In the genomic region with DNA sequence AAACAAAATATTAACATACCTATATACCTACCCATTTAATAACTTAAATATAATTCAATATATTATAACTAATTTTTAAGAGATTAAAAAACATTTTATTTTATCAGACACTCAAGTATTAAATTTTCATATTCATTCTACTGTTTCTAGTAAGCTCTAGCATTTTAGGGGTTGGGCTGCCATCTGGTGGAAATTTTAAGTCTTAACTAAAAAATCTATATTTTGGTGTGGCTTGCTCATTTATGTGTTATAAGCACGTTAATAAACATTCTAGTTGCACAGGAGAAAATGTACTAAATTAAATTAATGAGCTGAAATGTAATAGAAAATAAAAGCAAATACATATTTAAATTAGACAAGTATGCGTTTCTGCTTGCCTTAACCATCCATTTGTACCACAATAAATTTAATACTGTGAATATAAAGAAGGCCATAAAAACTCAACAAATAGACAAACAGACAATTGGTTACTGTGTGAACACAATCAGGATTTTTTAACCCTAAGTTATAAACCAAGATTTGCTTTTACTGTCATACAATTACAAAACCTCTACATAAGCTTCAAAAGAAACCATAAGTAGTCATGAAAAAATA, we compare ENCODE assay signal across 9 cellular contexts.
DNase-seq lines count a peak whose midpoint lies in the region; ATAC-seq and TF ChIP-seq lines count a peak whose summit lies in the region.
"Had no signal": no experiment of that assay in that cellular context is flagged by ENCODE, and none has a peak within 500 bp of the region (broad histone marks: within the 10 kb centered on the region; RNA-seq: fewer than 3 reads in every experiment).

No MANE protein-coding gene starts in this region.

- no peak overlapping the region for H3K4me3 ChIP-seq in brain microvascular endothelial cell (ENCODE audit: low read depth, low read length)
- H3K4me3 ChIP-seq in neural cell (ENCODE audit: low read length): no peak overlapping the region
- H3K4me3 ChIP-seq: BLaER1 had no signal

- H3K79me2 ChIP-seq in neural cell (replicated peaks; ENCODE audit: insufficient read depth, low read length): no peaks in the 10 kb centered on the region

- intact Hi-C loops in activated naive CD4-positive, alpha-beta T cell treated with anti-CD3 and anti-CD28 coated beads for 36 hours (cut with micrococcal nuclease): loop anchor here (5.0 kb wide), 1 partner anchor 419 kb away; no protein-coding TSS in a partner anchor

- H2AFZ ChIP-seq in neural cell (ENCODE audit: low read depth, low read length): no peak overlapping the region

- no peak overlapping the region for H3K4me3 Mint-ChIP-seq in activated naive CD4-positive, alpha-beta T cell treated with anti-CD3 and anti-CD28 coated beads for 36 hours
- no peak overlapping the region for H3K4me3 Mint-ChIP-seq in activated CD8-positive, alpha-beta memory T cell treated with anti-CD3 and anti-CD28 coated beads, Interleukin-2, amount 10 ng/mL, durations not matched to agents 7 days and 5 days

- no peak overlapping the region for H3K27ac Mint-ChIP-seq in activated naive CD4-positive, alpha-beta T cell treated with anti-CD3 and anti-CD28 coated beads for 36 hours
- no peak overlapping the region for H3K27ac Mint-ChIP-seq in activated naive CD4-positive, alpha-beta T cell treated with anti-CD3 and anti-CD28 coated beads, Interleukin-2, amount 50 U/mL, for 72 hours
- no peak overlapping the region for H3K27ac Mint-ChIP-seq in activated CD8-positive, alpha-beta memory T cell treated with anti-CD3 and anti-CD28 coated beads, Interleukin-2, amount 10 ng/mL, durations not matched to agents 7 days and 5 days

- no peaks in the 10 kb centered on the region for H4K20me1 ChIP-seq in neural cell (ENCODE audit: insufficient read depth)
- H4K20me1 ChIP-seq: BLaER1 had no signal

- no peaks in the 10 kb centered on the region for H3K4me1 Mint-ChIP-seq in activated naive CD4-positive, alpha-beta T cell treated with anti-CD3 and anti-CD28 coated beads for 36 hours (ENCODE audit: low read depth)
- no peaks in the 10 kb centered on the region for H3K4me1 Mint-ChIP-seq in activated CD8-positive, alpha-beta memory T cell treated with anti-CD3 and anti-CD28 coated beads, Interleukin-2, amount 10 ng/mL, durations not matched to agents 7 days and 5 days

- in situ Hi-C loops in brain microvascular endothelial cell (cut with HindIII; ENCODE audit: low pct_ligation_motif_present, low sequenced_read_pairs): no loop called here

- TF ChIP-seq EP300 in neural cell (conservative IDR thresholded peaks at IDR 0.05; ENCODE audit: poor library complexity, severe bottlenecking): no peak

- H3K9ac ChIP-seq in neural cell (ENCODE audit: low read length): no peak overlapping the region
- H3K9ac ChIP-seq: BLaER1 had no signal

- H3K27me3 ChIP-seq in brain microvascular endothelial cell (replicated peaks) (no peaks in the 10 kb centered on the region), neural cell (ENCODE audit: insufficient read depth, low read depth, low read length) (no peaks in the 10 kb centered on the region)
- H3K27me3 ChIP-seq: BLaER1 had no signal

- TF ChIP-seq RAD21 in neural cell (conservative IDR thresholded peaks at IDR 0.05): peak; percentile 86

- CTCF ChIA-PET in activated naive CD4-positive, alpha-beta T cell treated with anti-CD3 and anti-CD28 coated beads for 36 hours (lab: Charles Lee): no interaction called here
- CTCF ChIA-PET in activated CD8-positive, alpha-beta memory T cell treated with anti-CD3 and anti-CD28 coated beads, Interleukin-2, amount 10 ng/mL, durations not matched to agents 7 days and 5 days (lab: Charles Lee): no interaction called here

- peaks cover 3% of the 10 kb centered on the region for H3K9me3 Mint-ChIP-seq in activated naive CD4-positive, alpha-beta T cell treated with anti-CD3 and anti-CD28 coated beads for 36 hours
- peaks cover 8 to 9% of the 10 kb centered on the region in 2 donors for H3K9me3 Mint-ChIP-seq in activated naive CD4-positive, alpha-beta T cell treated with anti-CD3 and anti-CD28 coated beads, Interleukin-2, amount 50 U/mL, for 72 hours
- H3K9me3 Mint-ChIP-seq in activated CD8-positive, alpha-beta memory T cell treated with anti-CD3 and anti-CD28 coated beads, Interleukin-2, amount 10 ng/mL, durations not matched to agents 7 days and 5 days (ENCODE audit: low read depth): peaks cover under 1% of the 10 kb centered on the region

- H3K27ac ChIP-seq in brain microvascular endothelial cell: no peak overlapping the region
- H3K27ac ChIP-seq in neural cell (ENCODE audit: low read length): no peak overlapping the region
- H3K27ac ChIP-seq: BLaER1 had no signal

- no peaks in the 10 kb centered on the region for H3K36me3 Mint-ChIP-seq in activated naive CD4-positive, alpha-beta T cell treated with anti-CD3 and anti-CD28 coated beads for 36 hours (ENCODE audit: low read depth)
- no peaks in the 10 kb centered on the region for H3K36me3 Mint-ChIP-seq in activated naive CD4-positive, alpha-beta T cell treated with anti-CD3 and anti-CD28 coated beads, Interleukin-2, amount 50 U/mL, for 72 hours
- no peaks in the 10 kb centered on the region for H3K36me3 Mint-ChIP-seq in activated CD8-positive, alpha-beta memory T cell treated with anti-CD3 and anti-CD28 coated beads, Interleukin-2, amount 10 ng/mL, durations not matched to agents 7 days and 5 days

- H3K36me3 ChIP-seq in brain microvascular endothelial cell (replicated peaks) (no peaks in the 10 kb centered on the region), neural cell (ENCODE audit: insufficient read depth, low read length) (no peaks in the 10 kb centered on the region)
- H3K36me3 ChIP-seq: BLaER1 had no signal

- no peaks in the 10 kb centered on the region for H3K9me2 ChIP-seq in neural cell (ENCODE audit: insufficient read depth, low read length)

- TF ChIP-seq CTCF in brain microvascular endothelial cell (IDR thresholded peaks at IDR 0.05; ENCODE audit: low read depth, low read length, missing control alignments): peak; percentile 33
- TF ChIP-seq CTCF in neural cell (IDR thresholded peaks at IDR 0.05; ENCODE audit: poor library complexity, severe bottlenecking): peak; percentile 72

- no peak overlapping the region for H3K4me2 ChIP-seq in neural cell (ENCODE audit: low read length)
- H3K4me2 ChIP-seq: BLaER1 had no signal

- no peaks in the 10 kb centered on the region for H3F3A ChIP-seq in neural cell (ENCODE audit: insufficient read depth, low read length, poor library complexity, severe bottlenecking)

- no peaks in the 10 kb centered on the region for H3K9me3 ChIP-seq in neural cell (ENCODE audit: low read length)
- H3K9me3 ChIP-seq: BLaER1 had no signal

- peak; percentile 6 for DNase-seq in activated naive CD4-positive, alpha-beta T cell treated with anti-CD3 and anti-CD28 coated beads for 36 hours
- DNase-seq in activated naive CD4-positive, alpha-beta T cell treated with anti-CD3 and anti-CD28 coated beads, Interleukin-2, amount 50 U/mL, for 72 hours (ENCODE audit: low spot score in 2 of 2): no peak
- DNase-seq in NCI-H748 treated with DMSO at 0.1 percent for 48 hours (lab: John Stamatoyannopoulos, UW): peak; percentile 91
- peak; percentile 36 for DNase-seq in brain microvascular endothelial cell
- no peak for DNase-seq in activated CD8-positive, alpha-beta memory T cell treated with anti-CD3 and anti-CD28 coated beads, Interleukin-2, amount 10 ng/mL, durations not matched to agents 7 days and 5 days
- DNase-seq in activated CD8-positive, alpha-beta memory T cell treated with anti-CD3 and anti-CD28 coated beads for 24 hours: no peak
- DNase-seq in activated effector memory CD4-positive, alpha-beta T cell treated with anti-CD3 and anti-CD28 coated beads, Interleukin-2, amount 50 U/mL, for 16 hours: no peak

- ATAC-seq in activated naive CD4-positive, alpha-beta T cell treated with anti-CD3 and anti-CD28 coated beads, Interleukin-2, amount 50 U/mL, for 72 hours: no peak
- no peak for ATAC-seq in activated CD8-positive, alpha-beta memory T cell treated with anti-CD3 and anti-CD28 coated beads, Interleukin-2, amount 10 ng/mL, durations not matched to agents 7 days and 5 days

- no peaks in the 10 kb centered on the region for H3K27me3 Mint-ChIP-seq in activated naive CD4-positive, alpha-beta T cell treated with anti-CD3 and anti-CD28 coated beads for 36 hours (ENCODE audit: low read depth)
- no peaks in the 10 kb centered on the region for H3K27me3 Mint-ChIP-seq in activated CD8-positive, alpha-beta memory T cell treated with anti-CD3 and anti-CD28 coated beads, Interleukin-2, amount 10 ng/mL, durations not matched to agents 7 days and 5 days

TF ChIP-seq in neural cell, 6 proteins besides CTCF, POLR2A, EP300 and RAD21:
- TF ChIP-seq POLR2AphosphoS5 (IDR thresholded peaks at IDR 0.05): no peak
- no peak for TF ChIP-seq MXI1 (conservative IDR thresholded peaks at IDR 0.05; ENCODE audit: poor library complexity, severe bottlenecking)
- no peak for TF ChIP-seq EZH2 (IDR thresholded peaks at IDR 0.05; ENCODE audit: borderline replicate concordance, insufficient read depth, low read length, poor library complexity, severe bottlenecking)
- TF ChIP-seq REST (IDR thresholded peaks at IDR 0.05; ENCODE audit: borderline replicate concordance): no peak
- peak; percentile 85 for TF ChIP-seq SMC3 (conservative IDR thresholded peaks at IDR 0.05; ENCODE audit: poor library complexity)

Comparison
In these comparisons a context has a peak if more than half of its experiments do, and no peak if none do; other contexts are left out.
1. DNase-seq: peak in activated naive CD4-positive, alpha-beta T cell treated with anti-CD3 and anti-CD28 coated beads for 36 hours (single experiment), NCI-H748 treated with DMSO at 0.1 percent for 48 hours (single experiment) and brain microvascular endothelial cell (single experiment); none in activated naive CD4-positive, alpha-beta T cell treated with anti-CD3 and anti-CD28 coated beads, Interleukin-2, amount 50 U/mL, for 72 hours (0 of 2), activated CD8-positive, alpha-beta memory T cell treated with anti-CD3 and anti-CD28 coated beads, Interleukin-2, amount 10 ng/mL, durations not matched to agents 7 days and 5 days (single experiment), activated CD8-positive, alpha-beta memory T cell treated with anti-CD3 and anti-CD28 coated beads for 24 hours (single experiment) and activated effector memory CD4-positive, alpha-beta T cell treated with anti-CD3 and anti-CD28 coated beads, Interleukin-2, amount 50 U/mL, for 16 hours (single experiment).